9 cellular contexts compared by ENCODE assay signal in genomic region chr19:35555301-35556005, GRCh38. TPM values are rescaled to one million over a fixed set of nuclear protein-coding genes. Genes with fewer than 3 reads are reported as not detected.
DNase-seq lines count a peak whose midpoint lies in the region; ATAC-seq, FAIRE-seq and TF ChIP-seq lines count a peak whose summit lies in the region.
"Had no signal": no experiment of that assay in that cellular context is flagged by ENCODE, and none has a peak within 500 bp of the region (broad histone marks: within the 10 kb centered on the region; RNA-seq: fewer than 3 reads in every experiment).

No MANE protein-coding gene starts in this region.

- no peaks in the 10 kb centered on the region for H3K9me3 ChIP-seq in kidney (ENCODE audit: control insufficient read depth in 1 of 2, low read length in 2 of 2)

- no peak overlapping the region for H3K4me3 ChIP-seq in kidney (ENCODE audit: low read length in 2 of 2)

- ATAC-seq in HG03025 (IDR thresholded peaks at IDR 0.05; ENCODE audit: low FRiP score, unreplicated experiment) (no peak), GM19328 (IDR thresholded peaks at IDR 0.05; ENCODE audit: unreplicated experiment) (no peak), GM19351 (IDR thresholded peaks at IDR 0.05; ENCODE audit: unreplicated experiment) (no peak)

- peaks cover 0 to 2% of the 10 kb centered on the region in 2 donors for H3K4me1 ChIP-seq in kidney (ENCODE audit: control insufficient read depth in 1 of 2, insufficient read depth in 1 of 2, low read depth in 1 of 2, low read length in 2 of 2)

- intact Hi-C loops in kidney (cut with DNase I): no loop called here

- H3K36me3 ChIP-seq in kidney (ENCODE audit: control insufficient read depth in 1 of 2, insufficient read depth in 2 of 2, low read length in 2 of 2): no peaks in the 10 kb centered on the region

- TF ChIP-seq CTCF in kidney (IDR thresholded peaks at IDR 0.05; ENCODE audit: borderline replicate concordance, extremely low read depth, insufficient read depth): no peak

- DNase-seq in DMS114 treated with DMSO at 0.1 percent for 48 hours (lab: John Stamatoyannopoulos, UW; ENCODE audit: unreplicated experiment): peak; percentile 25
- peak; percentile 34 for DNase-seq in HS-27A (ENCODE audit: low read depth)
- peak; percentile 69 for DNase-seq in SK-N-DZ (ENCODE audit: low spot score)
- DNase-seq in kidney: peak; percentile 44
- no peak for DNase-seq in dedifferentiated amniotic fluid mesenchymal stem cell (ENCODE audit: extremely low spot score)
- DNase-seq: amniotic stem cell had no signal

- no peak for FAIRE-seq in kidney (lab: Jason Lieb, UNC)

- no peak overlapping the region for H3K27ac ChIP-seq in kidney (ENCODE audit: low read depth in 2 of 2, low read length in 2 of 2)

- H3K9ac ChIP-seq in kidney (ENCODE audit: low read length in 2 of 2): no peak overlapping the region

RNA-seq across cellular contexts. Expression of gene ATP4A, which starts 8.0 kb away (rescaled TPM):
- polyA plus RNA-seq in SK-N-DZ (2014; cell fraction: cytosol; rRNA removed): 0.03 and 0.10 TPM in 2 replicates
- 0.26 and 0.40 TPM in 2 replicates for polyA plus RNA-seq in SK-N-DZ (2014; cell fraction: nucleus; rRNA removed)
- not detected for total RNA-seq in kidney
- not detected for polyA plus RNA-seq in kidney (ENCODE audit: insufficient read depth, low read depth, low replicate concordance)

RNA-seq across cellular contexts. Expression of gene TMEM147, which starts 10.0 kb away (rescaled TPM):
- polyA plus RNA-seq in SK-N-DZ (2014; cell fraction: cytosol; rRNA removed): 68.5 and 107 TPM in 2 replicates
- polyA plus RNA-seq in SK-N-DZ (2014; cell fraction: nucleus; rRNA removed): 81.5 and 92.3 TPM in 2 replicates
- total RNA-seq in kidney: 76.9 TPM
- 233 TPM for polyA plus RNA-seq in kidney (ENCODE audit: insufficient read depth, low read depth, low replicate concordance)

RNA-seq across cellular contexts. Expression of gene GAPDHS, which starts 22.2 kb away (rescaled TPM):
- 0.45 and 0.76 TPM in 2 replicates for polyA plus RNA-seq in SK-N-DZ (2014; cell fraction: cytosol; rRNA removed)
- polyA plus RNA-seq in SK-N-DZ (2014; cell fraction: nucleus; rRNA removed): 2.2 TPM in 1 of 2 replicates, not detected in the other
- total RNA-seq in kidney: not detected
- not detected for polyA plus RNA-seq in kidney (ENCODE audit: insufficient read depth, low read depth, low replicate concordance)

RNA-seq across cellular contexts. Expression of gene SBSN, which starts 27.3 kb away (rescaled TPM):
- not detected in 2 replicates for polyA plus RNA-seq in SK-N-DZ (2014; cell fraction: cytosol; rRNA removed)
- polyA plus RNA-seq in SK-N-DZ (2014; cell fraction: nucleus; rRNA removed): not detected in 2 replicates
- not detected for total RNA-seq in kidney
- not detected for polyA plus RNA-seq in kidney (ENCODE audit: insufficient read depth, low read depth, low replicate concordance)

RNA-seq across cellular contexts. Expression of gene PMIS2, which starts 30.5 kb away (rescaled TPM):
- not detected in 2 replicates for polyA plus RNA-seq in SK-N-DZ (2014; cell fraction: cytosol; rRNA removed)
- not detected in 2 replicates for polyA plus RNA-seq in SK-N-DZ (2014; cell fraction: nucleus; rRNA removed)
- total RNA-seq in kidney: not detected
- polyA plus RNA-seq in kidney (ENCODE audit: insufficient read depth, low read depth, low replicate concordance): not detected
